16 cellular contexts compared by ENCODE assay signal in genomic region chr17:55441544-55441943, GRCh38. TPM values are rescaled to one million over a fixed set of nuclear protein-coding genes. Genes with fewer than 3 reads are reported as not detected.
DNase-seq lines count a peak whose midpoint lies in the region; ATAC-seq and TF ChIP-seq lines count a peak whose summit lies in the region.
"Had no signal": no experiment of that assay in that cellular context is flagged by ENCODE, and none has a peak within 500 bp of the region (broad histone marks: within the 10 kb centered on the region; RNA-seq: fewer than 3 reads in every experiment).

No MANE protein-coding gene starts in this region.

- peaks cover 8% of the 10 kb centered on the region for H3K4me1 ChIP-seq in mucosa of descending colon (ENCODE audit: low read depth)

- ATAC-seq in GM18873 (IDR thresholded peaks at IDR 0.05; ENCODE audit: low FRiP score, unreplicated experiment): peak; percentile 32
- ATAC-seq in mucosa of descending colon: peak; percentile 13
- no peak for ATAC-seq in HG02759 (IDR thresholded peaks at IDR 0.05; ENCODE audit: unreplicated experiment)
- ATAC-seq in GM21515 (IDR thresholded peaks at IDR 0.05; ENCODE audit: unreplicated experiment): no peak
- ATAC-seq: heart right ventricle had no signal

- DNase-seq in DMS153 treated with DMSO at 0.1 percent for 48 hours (lab: John Stamatoyannopoulos, UW; ENCODE audit: unreplicated experiment): peak; percentile 16
- peak; percentile 63 for DNase-seq in NCI-H774 (lab: John Stamatoyannopoulos, UW)
- DNase-seq in mucosa of descending colon: no peak
- DNase-seq in anterior cingulate cortex (lab: John Stamatoyannopoulos, UW): no peak
- DNase-seq: activated CD4-positive, alpha-beta T cell treated with anti-CD3 and anti-CD28 coated beads, Interleukin-2, amount 50 U/mL, for 48 hours; activated naive CD4-positive, alpha-beta T cell treated with anti-CD3 and anti-CD28 coated beads, Interleukin-2, amount 50 U/mL, for 16 hours; CD8-positive, alpha-beta memory T cell; GM23248; heart right ventricle; immature natural killer cell; left ventricle myocardium superior; NCI-H187; NCI-H510A had no signal

- TF ChIP-seq CTCF in mucosa of descending colon (IDR thresholded peaks at IDR 0.05): no peak

- no peaks in the 10 kb centered on the region for H3K36me3 ChIP-seq in mucosa of descending colon (ENCODE audit: low read depth)
- H3K36me3 ChIP-seq: heart right ventricle had no signal

- no peak overlapping the region for H3K4me3 ChIP-seq in mucosa of descending colon
- H3K4me3 ChIP-seq: GM23248, heart right ventricle had no signal

- no peaks in the 10 kb centered on the region for H3K9me3 ChIP-seq in mucosa of descending colon
- H3K9me3 ChIP-seq: heart right ventricle had no signal

- intact Hi-C loops in mucosa of descending colon (cut with DNase I, micrococcal nuclease): no loop called here

RNA-seq across cellular contexts. Expression of gene MMD, which starts 19.9 kb away (rescaled TPM):
- total RNA-seq in mucosa of descending colon: 10 to 100 TPM; 10.3 to 22.8 (median 14.7) TPM

Comparison
In these comparisons a context has a peak if more than half of its experiments do, and no peak if none do; other contexts are left out.
1. DNase-seq: peak in DMS153 treated with DMSO at 0.1 percent for 48 hours (single experiment) and NCI-H774 (single experiment); none in mucosa of descending colon (0 of 3) and anterior cingulate cortex (0 of 58).
2. ATAC-seq: peak in GM18873 (single experiment) and mucosa of descending colon (single experiment); none in HG02759 (single experiment) and GM21515 (single experiment).